ENCODE assay signal across 8 cellular contexts in genomic region chr3:190862209-190863118, GRCh38. TPM values are rescaled to one million over a fixed set of nuclear protein-coding genes. Genes with fewer than 3 reads are reported as not detected.
DNase-seq lines count a peak whose midpoint lies in the region; ATAC-seq and TF ChIP-seq lines count a peak whose summit lies in the region.

Gene GMNC, minus strand, starts transcription at chr3:190862694. Its CDS starts 79 bp downstream, at chr3:190862615.

- peaks cover 33% of the 10 kb centered on the region for H3K27me3 Mint-ChIP-seq in CD8-positive, alpha-beta T cell (ENCODE audit: low read depth)

- H3K27ac ChIP-seq in CD8-positive, alpha-beta T cell (ENCODE audit: low read depth, low read length): no peak within 1 kb of the TSS
- peak within 1 kb of the TSS in 6 of 21 experiments; percentile 32 to 80 (median 70) for H3K27ac ChIP-seq in skin epidermis

- peak in 1 of 7 experiments; percentile 9 for DNase-seq in CD8-positive, alpha-beta T cell
- DNase-seq in SW480 (ENCODE audit: low spot score) (peak; percentile 70), cerebellum (ENCODE audit: low spot score) (peak; percentile 7), islet precursor cell (peak; percentile 96), NCI-H128 (lab: John Stamatoyannopoulos, UW; ENCODE audit: unreplicated experiment) (no peak)

- peak within 1 kb of the TSS; percentile 56 for H3K4me3 Mint-ChIP-seq in CD8-positive, alpha-beta T cell

- CTCF ChIA-PET in CD8-positive, alpha-beta T cell (lab: Charles Lee): no interaction called here

- H3K4me1 Mint-ChIP-seq in CD8-positive, alpha-beta T cell (ENCODE audit: low read depth): peaks cover 11% of the 10 kb centered on the region

- no peaks in the 10 kb centered on the region for H3K9me3 ChIP-seq in CD8-positive, alpha-beta T cell (ENCODE audit: low read length)

- H3K36me3 Mint-ChIP-seq in CD8-positive, alpha-beta T cell: no peaks in the 10 kb centered on the region

- peaks cover 3% of the 10 kb centered on the region for H3K4me1 ChIP-seq in CD8-positive, alpha-beta T cell (ENCODE audit: insufficient read depth, low read length)

- peaks cover 6% of the 10 kb centered on the region for H3K27me3 ChIP-seq in CD8-positive, alpha-beta T cell (ENCODE audit: insufficient read depth, low read length)

- POLR2A ChIA-PET in CD8-positive, alpha-beta T cell (lab: Charles Lee): no interaction called here

- no peaks in the 10 kb centered on the region for H3K36me3 ChIP-seq in CD8-positive, alpha-beta T cell (ENCODE audit: insufficient read depth, low read length)

- ATAC-seq in CD8-positive, alpha-beta T cell: peak; percentile 38
- ATAC-seq in GM19395 (IDR thresholded peaks at IDR 0.05; ENCODE audit: unreplicated experiment) (peak; percentile 89), HG03439 (IDR thresholded peaks at IDR 0.05; ENCODE audit: unreplicated experiment) (peak; percentile 96)

- H3K27ac Mint-ChIP-seq in CD8-positive, alpha-beta T cell: no peak within 1 kb of the TSS

- TF ChIP-seq CTCF in CD8-positive, alpha-beta T cell (IDR thresholded peaks at IDR 0.05): no peak

- H3K4me3 ChIP-seq in CD8-positive, alpha-beta T cell (ENCODE audit: low read depth, low read length): peak within 1 kb of the TSS; percentile 13
- peak within 1 kb of the TSS; percentile 29 to 59 (median 41) for H3K4me3 ChIP-seq in skin epidermis

- no peaks in the 10 kb centered on the region for H3K9me3 Mint-ChIP-seq in CD8-positive, alpha-beta T cell

- intact Hi-C loops in CD8-positive, alpha-beta T cell (cut with DNase I, micrococcal nuclease): loop anchor here in 1 of 2 experiments (1.0 kb wide), 1 partner anchor 8 kb away; no protein-coding TSS in a partner anchor

RNA-seq across cellular contexts. Expression of gene GMNC, which starts in this region (rescaled TPM):
- total RNA-seq in CD8-positive, alpha-beta T cell: not detected
- 0.82 TPM for total RNA-seq in cerebellum

Comparison
In these comparisons a context has a peak if more than half of its experiments do, and no peak if none do; other contexts are left out.
1. Peak in ATAC-seq and H3K4me3 ChIP-seq in CD8-positive, alpha-beta T cell; RNA of the gene not detected or under 1 TPM.
2. Peak in DNase-seq in cerebellum; RNA of the gene not detected or under 1 TPM.
3. ATAC-seq: peak in every context shown above with its lines; median percentile 96 in HG03439; 89 in GM19395; 38 in CD8-positive, alpha-beta T cell.